8 cellular contexts compared by ENCODE assay signal in genomic region chr12:118376089-118377004, GRCh38. TPM values are rescaled to one million over a fixed set of nuclear protein-coding genes. Genes with fewer than 3 reads are reported as not detected.
DNase-seq lines count a peak whose midpoint lies in the region; ATAC-seq and TF ChIP-seq lines count a peak whose summit lies in the region.

Gene SUDS3, plus strand, starts transcription at chr12:118376555. Its CDS starts 137 bp downstream, at chr12:118376692.

- peak; percentile 46 for TF ChIP-seq POLR2A in transverse colon (IDR thresholded peaks at IDR 0.05)

- ATAC-seq in T-helper 17 cell (peak; percentile 53), heart right ventricle (peak; percentile 36 to 63 (median 47))

- H3K27ac Mint-ChIP-seq in Calu3 (ENCODE audit: unreplicated experiment) (peak within 1 kb of the TSS; percentile 97), T-helper 17 cell (peak within 1 kb of the TSS; percentile 98)

- in situ Hi-C loops in transverse colon (cut with MboI; ENCODE audit: low pct_ligation_motif_present in 1 of 4, low pct_unique_long_range_greater_than_20kb in 1 of 4, low sequenced_read_pairs in 3 of 4) = loop anchor here in 2 of 4 donors (5.0 to 10.0 kb wide), 2 partner anchors 192 to 194 kb away; no protein-coding TSS in a partner anchor

- peaks cover 65% of the 10 kb centered on the region for H3K36me3 Mint-ChIP-seq in Calu3 (ENCODE audit: insufficient read depth, unreplicated experiment)
- H3K36me3 Mint-ChIP-seq in T-helper 17 cell (ENCODE audit: low read depth) = peaks cover 2% of the 10 kb centered on the region

- no peaks in the 10 kb centered on the region for H3K9me3 ChIP-seq in T-helper 17 cell (ENCODE audit: control insufficient read depth, low read length, poor library complexity, severe bottlenecking)
- H3K9me3 ChIP-seq in heart right ventricle = no peaks in the 10 kb centered on the region
- no peaks in the 10 kb centered on the region for H3K9me3 ChIP-seq in transverse colon

- H3K27ac ChIP-seq in heart right ventricle (peak within 1 kb of the TSS; percentile 91 to 100 (median 96)), transverse colon (peak within 1 kb of the TSS; percentile 89 to 95 (median 93))

- BruUV-seq in Calu3 (replicated peaks; lab: Mats Ljungman, UMichigan) = no TSS peak

- TF ChIP-seq EP300 in transverse colon (IDR thresholded peaks at IDR 0.05; ENCODE audit: low read depth) = no peak

- H3K36me3 ChIP-seq in heart right ventricle (peaks cover 0 to 30% (median 20%) of the 10 kb centered on the region in 9 donors), transverse colon (peaks cover 0 to 19% (median 8%) of the 10 kb centered on the region in 4 donors)

- CTCF ChIA-PET in Calu3 (lab: Charles Lee) = interaction anchor here (0.6 to 3.2 kb wide), 13 partner anchors 17 to 1169 kb away, joined by 3 to 36 read pairs (median 5); partner anchors contain the start of genes PEBP1 and WSB2

- peak within 1 kb of the TSS; percentile 71 for H3K4me3 Mint-ChIP-seq in Calu3 (ENCODE audit: low read depth, unreplicated experiment)
- peak within 1 kb of the TSS; percentile 98 for H3K4me3 Mint-ChIP-seq in T-helper 17 cell

- TF ChIP-seq CTCF in Calu3 (IDR thresholded peaks at IDR 0.05; ENCODE audit: unreplicated experiment) (peak; percentile 98), heart right ventricle (IDR thresholded peaks at IDR 0.05) (peak; percentile 89 to 100 (median 97)), transverse colon (IDR thresholded peaks at IDR 0.05) (peak; percentile 95 to 99 (median 97))

- H3K4me3 ChIP-seq in heart right ventricle (peak within 1 kb of the TSS; percentile 85 to 100 (median 97)), transverse colon (peak within 1 kb of the TSS; percentile 80 to 92 (median 90))

- DNase-seq in Calu3 (peak; percentile 94), GOT3 (lab: John Stamatoyannopoulos, UW) (peak; percentile 70), NCI-H1694 (lab: John Stamatoyannopoulos, UW) (peak; percentile 67), T-helper 17 cell (peak; percentile 86 to 98 (median 86)), amniotic stem cell (lab: John Stamatoyannopoulos, UW) (peak; percentile 68), heart right ventricle (peak; percentile 93 to 94), posterior cingulate gyrus (peak; percentile 89 to 99 (median 95)), transverse colon (peak; percentile 96)

- H3K4me1 ChIP-seq in heart right ventricle (peaks cover 0 to 44% (median 39%) of the 10 kb centered on the region in 9 donors), transverse colon (peaks cover 7 to 35% (median 27%) of the 10 kb centered on the region in 4 donors)

- H3K4me1 Mint-ChIP-seq in Calu3 (ENCODE audit: low read depth, unreplicated experiment) (peaks cover 8% of the 10 kb centered on the region), T-helper 17 cell (peaks cover 27% of the 10 kb centered on the region)

- no peaks in the 10 kb centered on the region for H3K9me3 Mint-ChIP-seq in Calu3 (ENCODE audit: low read depth, unreplicated experiment)

- H3K27me3 Mint-ChIP-seq in Calu3 (ENCODE audit: unreplicated experiment) (no peaks in the 10 kb centered on the region), T-helper 17 cell (no peaks in the 10 kb centered on the region)

- no peaks in the 10 kb centered on the region for H3K27me3 ChIP-seq in heart right ventricle
- H3K27me3 ChIP-seq in transverse colon = no peaks in the 10 kb centered on the region

- 0% methylated on average over 92 to 102 of the region's 102 CpGs for WGBS in heart right ventricle, 2 donors
- 1% methylated on average over 63 of the region's 102 CpGs; no CpG with 5 or more reads in 1 of the 2 donors for WGBS in transverse colon (ENCODE audit: low coverage in 1 of 2), 2 donors

- intact Hi-C loops in Calu3 (cut with micrococcal nuclease; ENCODE audit: unreplicated experiment) = loop anchor here (1.0 to 10.0 kb wide), 5 partner anchors 194 to 504 kb away; no protein-coding TSS in a partner anchor
- intact Hi-C loops in heart right ventricle (cut with DNase I) = loop anchor here (1.0 to 10.0 kb wide), 13 partner anchors 72 to 502 kb away; partner anchors contain the start of gene WSB2 (in 1 of the 10)
- intact Hi-C loops in posterior cingulate gyrus (cut with DNase I) = loop anchor here (1.0 to 5.0 kb wide), 2 partner anchors 194 to 499 kb away; no protein-coding TSS in a partner anchor
- intact Hi-C loops in transverse colon (cut with DNase I; ENCODE audit: low total_unique reads) = loop anchor here (5.0 kb wide), 1 partner anchor 194 kb away; no protein-coding TSS in a partner anchor

RNA-seq across cellular contexts. Expression of gene SUDS3, which starts in this region (rescaled TPM):
- 49.4 and 50.5 TPM in 2 replicates for total RNA-seq in Calu3 (2022)
- 10 to 100 TPM; 29.8 to 34.9 TPM for total RNA-seq in T-helper 17 cell
- total RNA-seq in heart right ventricle = 10 to 100 TPM; 15.6 to 28.0 (median 22.5) TPM
- polyA plus RNA-seq in heart right ventricle = 10 to 100 TPM in 1 of 2 donors, 1 to 10 TPM in 1; 7.5 to 11.0 TPM
- 10 to 100 TPM; 27.5 to 63.4 (median 45.7) TPM for total RNA-seq in transverse colon

Comparison
In these comparisons a context has a peak if more than half of its experiments do, and no peak if none do; other contexts are left out.
1. Peak in every context shown above with its lines: DNase-seq, ATAC-seq, H3K4me3 ChIP-seq and H3K27ac ChIP-seq.